Comparison of ENCODE assay signal across 1 cellular context in the genomic region with DNA sequence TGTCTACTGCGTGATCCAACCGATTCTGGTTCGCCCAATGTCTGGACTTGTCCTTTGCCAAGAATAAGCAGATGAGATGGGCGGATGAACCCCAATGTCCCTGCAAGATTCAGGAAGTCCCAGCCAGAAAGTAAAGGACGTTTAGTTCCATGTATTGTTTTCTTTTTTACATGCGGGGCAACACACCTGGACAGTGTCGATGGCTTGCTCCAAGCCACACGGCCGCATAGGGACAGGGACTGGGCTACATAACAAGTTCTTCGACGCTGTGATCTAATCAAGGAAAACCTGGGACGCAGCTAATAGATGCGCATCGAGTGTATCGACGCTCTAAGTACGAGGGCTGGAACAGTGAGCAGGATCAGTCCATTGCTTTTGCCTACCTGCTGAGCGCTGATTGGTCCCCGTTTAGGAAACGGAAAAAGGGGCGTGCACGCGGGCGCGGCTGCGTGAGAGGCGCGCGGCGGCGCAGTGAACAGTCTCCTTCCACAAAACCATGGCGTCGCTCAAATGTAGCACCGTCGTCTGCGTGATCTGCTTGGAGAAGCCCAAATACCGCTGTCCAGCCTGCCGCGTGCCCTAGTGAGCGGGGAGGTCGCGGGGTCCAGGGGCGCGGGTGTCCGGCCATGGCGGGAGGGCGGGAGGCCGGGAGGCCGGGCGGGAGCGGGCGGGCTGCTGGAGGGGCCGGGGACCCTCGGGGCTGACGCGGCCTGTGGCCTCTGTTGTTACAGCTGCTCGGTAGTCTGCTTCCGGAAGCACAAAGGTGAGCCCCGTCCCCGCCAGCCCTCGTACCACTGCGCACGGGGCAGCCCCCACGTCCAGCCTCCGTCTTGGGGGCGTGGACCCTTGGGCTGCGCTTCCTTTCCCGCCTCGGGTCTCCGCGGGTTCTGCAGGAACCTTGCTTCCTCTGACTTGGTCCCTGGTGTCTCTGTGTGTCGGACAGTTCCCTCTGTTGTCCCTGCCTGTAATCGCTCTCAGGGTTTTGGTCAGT.
TF ChIP-seq lines count a peak whose summit lies in the region.

Gene ZNHIT3, plus strand, starts transcription at position 478 of the 991 bp plus-strand sequence. Its CDS starts 19 bp downstream, at position 497.

TF ChIP-seq in K562, 482 proteins besides CTCF, POLR2A, EP300 and RAD21 (continued from another document and continues in another):
- no peak for TF ChIP-seq ZNF398 (CRISPR knock-in tag; IDR thresholded peaks at IDR 0.05)
- TF ChIP-seq RBFOX2 (IDR thresholded peaks at IDR 0.05; ENCODE audit: low read depth, low read length) = peak; percentile 91
- TF ChIP-seq FOXA3 (CRISPR knock-in tag; conservative IDR thresholded peaks at IDR 0.05 in 1 of 2, IDR thresholded peaks at IDR 0.05 in 1 of 2) = no peak
- no peak for TF ChIP-seq POLR3A (IDR thresholded peaks at IDR 0.05; ENCODE audit: borderline replicate concordance, extremely low read depth, insufficient read depth, insufficient read length)
- TF ChIP-seq TARDBP (IDR thresholded peaks at IDR 0.05) = no peak
- TF ChIP-seq HLTF (IDR thresholded peaks at IDR 0.05) = no peak
- TF ChIP-seq ETS2 (tag; IDR thresholded peaks at IDR 0.05; ENCODE audit: borderline replicate concordance, poor library complexity, severe bottlenecking) = no peak
- no peak for TF ChIP-seq TBL1XR1 (IDR thresholded peaks at IDR 0.05; ENCODE audit: low read length in 2 of 2)
- TF ChIP-seq, protein P1, sequence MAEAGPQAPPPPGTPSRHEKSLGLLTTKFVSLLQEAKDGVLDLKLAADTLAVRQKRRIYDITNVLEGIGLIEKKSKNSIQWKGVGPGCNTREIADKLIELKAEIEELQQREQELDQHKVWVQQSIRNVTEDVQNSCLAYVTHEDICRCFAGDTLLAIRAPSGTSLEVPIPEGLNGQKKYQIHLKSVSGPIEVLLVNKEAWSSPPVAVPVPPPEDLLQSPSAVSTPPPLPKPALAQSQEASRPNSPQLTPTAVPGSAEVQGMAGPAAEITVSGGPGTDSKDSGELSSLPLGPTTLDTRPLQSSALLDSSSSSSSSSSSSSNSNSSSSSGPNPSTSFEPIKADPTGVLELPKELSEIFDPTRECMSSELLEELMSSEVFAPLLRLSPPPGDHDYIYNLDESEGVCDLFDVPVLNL (CRISPR knock-in tag; IDR thresholded peaks at IDR 0.05; ENCODE audit: low read depth) = no peak
- TF ChIP-seq ADNP (tag; IDR thresholded peaks at IDR 0.05) = no peak
- TF ChIP-seq ILK (tag; IDR thresholded peaks at IDR 0.05; ENCODE audit: borderline replicate concordance, low read depth) = no peak
- no peak for TF ChIP-seq ZNF121 (CRISPR knock-in tag; conservative IDR thresholded peaks at IDR 0.05)
- no peak for TF ChIP-seq DNMT1 (IDR thresholded peaks at IDR 0.05)
- no peak for TF ChIP-seq PRPF4 (IDR thresholded peaks at IDR 0.05; ENCODE audit: insufficient read depth, low read depth, low read length, poor library complexity, severe bottlenecking)
- TF ChIP-seq TEAD1 (CRISPR knock-in tag; IDR thresholded peaks at IDR 0.05) = no peak
- TF ChIP-seq ZNF77 (CRISPR knock-in tag; IDR thresholded peaks at IDR 0.05) = no peak
- no peak for TF ChIP-seq TAF15 (IDR thresholded peaks at IDR 0.05; ENCODE audit: low read depth, low read length)
- no peak for TF ChIP-seq ARID2 (IDR thresholded peaks at IDR 0.05)
- TF ChIP-seq ZNF12 (CRISPR knock-in tag; IDR thresholded peaks at IDR 0.05) = no peak
- no peak for TF ChIP-seq SMAD3 (CRISPR knock-in tag; conservative IDR thresholded peaks at IDR 0.05)
- no peak for TF ChIP-seq FOXP1 (CRISPR knock-in tag; IDR thresholded peaks at IDR 0.05)
- no peak for TF ChIP-seq DMBX1 (CRISPR knock-in tag; IDR thresholded peaks at IDR 0.05; ENCODE audit: borderline replicate concordance)
- TF ChIP-seq, protein P2, sequence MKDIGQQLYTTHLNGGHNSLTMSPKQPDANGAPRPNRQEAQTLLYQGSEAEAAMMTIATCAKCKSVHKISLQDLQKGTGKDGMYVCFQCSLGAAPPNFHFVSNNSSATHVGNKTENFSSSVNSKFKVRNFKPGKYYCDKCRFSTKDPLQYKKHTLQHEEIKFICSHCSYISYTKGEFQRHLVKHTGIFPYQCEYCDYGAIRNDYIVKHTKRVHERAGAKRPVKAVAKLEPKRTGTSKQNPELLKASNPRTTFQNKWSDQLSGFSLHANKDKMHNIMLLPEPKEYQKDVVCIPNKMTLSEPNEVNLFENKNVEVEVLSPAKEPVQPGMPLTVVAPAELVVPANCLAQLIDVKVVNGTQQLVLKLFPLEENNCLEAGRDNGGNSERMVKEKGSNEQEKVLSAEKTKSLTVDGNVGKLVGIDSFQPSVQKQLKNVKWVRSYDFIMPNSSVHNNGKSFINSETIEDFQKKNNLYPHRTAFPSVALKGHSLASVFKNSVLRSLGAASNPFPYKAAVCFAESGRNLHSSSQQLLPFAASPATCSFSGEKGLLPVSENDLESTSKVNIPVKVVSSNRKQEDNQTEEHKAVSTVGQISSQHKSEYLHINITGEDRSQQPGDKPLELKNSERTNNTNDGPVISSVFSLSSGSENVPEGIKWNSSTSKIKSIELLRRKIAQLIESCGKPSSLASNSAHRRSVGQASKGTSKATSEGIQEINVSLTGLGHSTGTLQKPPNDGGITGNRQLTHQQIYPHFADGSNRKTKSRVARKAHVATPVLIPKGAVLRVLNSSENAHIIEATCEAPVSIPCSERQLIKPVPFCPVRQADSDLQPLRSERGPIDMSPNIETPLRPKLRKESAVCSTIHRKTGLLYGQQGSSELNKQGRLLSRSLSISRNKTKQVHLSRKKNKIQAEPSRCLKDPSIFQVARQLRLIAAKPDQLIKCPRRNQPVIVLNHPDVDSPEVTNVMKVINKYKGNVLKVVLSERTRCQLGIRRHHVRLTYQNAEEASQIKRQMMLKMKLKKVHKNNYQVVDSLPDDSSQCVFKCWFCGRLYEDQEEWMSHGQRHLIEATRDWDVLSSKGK (CRISPR knock-in tag; IDR thresholded peaks at IDR 0.05) = no peak
- TF ChIP-seq SMAD2 (IDR thresholded peaks at IDR 0.05; ENCODE audit: low read depth, low read length) = no peak
- TF ChIP-seq SAFB2 (IDR thresholded peaks at IDR 0.05; ENCODE audit: borderline replicate concordance, low read depth, low read length, severe bottlenecking) = no peak
- no peak for TF ChIP-seq MAFG (tag; conservative IDR thresholded peaks at IDR 0.05)
- TF ChIP-seq ZC3H11A (IDR thresholded peaks at IDR 0.05; ENCODE audit: low read depth, low read length) = no peak
- TF ChIP-seq YY1 (IDR thresholded peaks at IDR 0.05; ENCODE audit: borderline replicate concordance in 1 of 3, control insufficient read depth in 1 of 3, extremely low read depth in 1 of 3, insufficient read depth in 3 of 3, insufficient read length in 1 of 3, insufficient replicate concordance in 2 of 3, low read depth in 1 of 3, low read length in 2 of 3) = peak in 2 of 3 experiments; percentile 77 to 79
- TF ChIP-seq ZFP1 (CRISPR knock-in tag; IDR thresholded peaks at IDR 0.05) = no peak
- no peak for TF ChIP-seq ZNF197 (CRISPR knock-in tag; IDR thresholded peaks at IDR 0.05; ENCODE audit: low read depth)
- no peak for TF ChIP-seq ZKSCAN3 (CRISPR knock-in tag; IDR thresholded peaks at IDR 0.05)
- no peak for TF ChIP-seq PREB (CRISPR knock-in tag; IDR thresholded peaks at IDR 0.05)
- TF ChIP-seq TOE1 (IDR thresholded peaks at IDR 0.05; ENCODE audit: borderline replicate concordance) = peak; percentile 84
- no peak for TF ChIP-seq TOE1 (CRISPR knock-in tag; IDR thresholded peaks at IDR 0.05; ENCODE audit: borderline replicate concordance, low read depth)
- TF ChIP-seq ZNF274 (IDR thresholded peaks at IDR 0.05; ENCODE audit: borderline replicate concordance, low read depth, low read length) = no peak
- no peak; the same call in 1 of the 2 replicates for TF ChIP-seq TAF7 (tag; IDR thresholded peaks at IDR 0.05)
- no peak for TF ChIP-seq FOXK1 (CRISPR knock-in tag; IDR thresholded peaks at IDR 0.05; ENCODE audit: borderline replicate concordance)
- TF ChIP-seq, protein P3, sequence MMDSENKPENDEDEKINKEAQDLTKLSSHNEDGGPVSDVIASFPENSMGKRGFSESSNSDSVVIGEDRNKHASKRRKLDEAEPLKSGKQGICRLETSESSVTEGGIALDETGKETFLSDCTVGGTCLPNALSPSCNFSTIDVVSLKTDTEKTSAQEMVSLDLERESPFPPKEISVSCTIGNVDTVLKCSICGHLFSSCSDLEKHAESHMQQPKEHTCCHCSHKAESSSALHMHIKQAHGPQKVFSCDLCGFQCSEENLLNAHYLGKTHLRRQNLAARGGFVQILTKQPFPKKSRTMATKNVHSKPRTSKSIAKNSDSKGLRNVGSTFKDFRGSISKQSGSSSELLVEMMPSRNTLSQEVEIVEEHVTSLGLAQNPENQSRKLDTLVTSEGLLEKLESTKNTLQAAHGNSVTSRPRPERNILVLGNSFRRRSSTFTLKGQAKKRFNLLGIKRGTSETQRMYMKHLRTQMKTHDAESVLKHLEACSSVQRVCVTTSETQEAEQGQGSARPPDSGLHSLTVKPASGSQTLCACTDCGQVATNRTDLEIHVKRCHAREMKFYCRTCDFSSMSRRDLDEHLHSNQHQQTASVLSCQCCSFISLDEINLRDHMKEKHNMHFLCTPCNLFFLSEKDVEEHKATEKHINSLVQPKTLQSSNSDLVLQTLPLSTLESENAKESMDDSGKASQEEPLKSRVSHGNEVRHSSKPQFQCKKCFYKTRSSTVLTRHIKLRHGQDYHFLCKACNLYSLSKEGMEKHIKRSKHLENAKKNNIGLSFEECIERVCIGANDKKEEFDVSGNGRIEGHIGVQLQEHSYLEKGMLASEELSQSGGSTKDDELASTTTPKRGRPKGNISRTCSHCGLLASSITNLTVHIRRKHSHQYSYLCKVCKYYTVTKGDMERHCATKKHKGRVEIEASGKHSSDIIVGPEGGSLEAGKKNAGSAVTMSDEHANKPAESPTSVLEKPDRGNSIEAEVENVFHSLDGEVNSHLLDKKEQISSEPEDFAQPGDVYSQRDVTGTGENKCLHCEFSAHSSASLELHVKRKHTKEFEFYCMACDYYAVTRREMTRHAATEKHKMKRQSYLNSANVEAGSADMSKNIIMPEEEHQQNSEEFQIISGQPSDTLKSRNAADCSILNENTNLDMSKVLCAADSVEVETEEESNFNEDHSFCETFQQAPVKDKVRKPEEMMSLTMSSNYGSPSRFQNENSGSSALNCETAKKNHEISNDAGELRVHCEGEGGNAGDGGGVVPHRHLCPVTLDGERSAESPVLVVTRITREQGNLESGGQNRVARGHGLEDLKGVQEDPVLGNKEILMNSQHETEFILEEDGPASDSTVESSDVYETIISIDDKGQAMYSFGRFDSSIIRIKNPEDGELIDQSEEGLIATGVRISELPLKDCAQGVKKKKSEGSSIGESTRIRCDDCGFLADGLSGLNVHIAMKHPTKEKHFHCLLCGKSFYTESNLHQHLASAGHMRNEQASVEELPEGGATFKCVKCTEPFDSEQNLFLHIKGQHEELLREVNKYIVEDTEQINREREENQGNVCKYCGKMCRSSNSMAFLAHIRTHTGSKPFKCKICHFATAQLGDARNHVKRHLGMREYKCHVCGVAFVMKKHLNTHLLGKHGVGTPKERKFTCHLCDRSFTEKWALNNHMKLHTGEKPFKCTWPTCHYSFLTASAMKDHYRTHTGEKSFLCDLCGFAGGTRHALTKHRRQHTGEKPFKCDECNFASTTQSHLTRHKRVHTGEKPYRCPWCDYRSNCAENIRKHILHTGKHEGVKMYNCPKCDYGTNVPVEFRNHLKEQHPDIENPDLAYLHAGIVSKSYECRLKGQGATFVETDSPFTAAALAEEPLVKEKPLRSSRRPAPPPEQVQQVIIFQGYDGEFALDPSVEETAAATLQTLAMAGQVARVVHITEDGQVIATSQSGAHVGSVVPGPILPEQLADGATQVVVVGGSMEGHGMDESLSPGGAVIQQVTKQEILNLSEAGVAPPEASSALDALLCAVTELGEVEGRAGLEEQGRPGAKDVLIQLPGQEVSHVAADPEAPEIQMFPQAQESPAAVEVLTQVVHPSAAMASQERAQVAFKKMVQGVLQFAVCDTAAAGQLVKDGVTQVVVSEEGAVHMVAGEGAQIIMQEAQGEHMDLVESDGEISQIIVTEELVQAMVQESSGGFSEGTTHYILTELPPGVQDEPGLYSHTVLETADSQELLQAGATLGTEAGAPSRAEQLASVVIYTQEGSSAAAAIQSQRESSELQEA (IDR thresholded peaks at IDR 0.05; ENCODE audit: low read depth) = no peak
- TF ChIP-seq, protein P4, sequence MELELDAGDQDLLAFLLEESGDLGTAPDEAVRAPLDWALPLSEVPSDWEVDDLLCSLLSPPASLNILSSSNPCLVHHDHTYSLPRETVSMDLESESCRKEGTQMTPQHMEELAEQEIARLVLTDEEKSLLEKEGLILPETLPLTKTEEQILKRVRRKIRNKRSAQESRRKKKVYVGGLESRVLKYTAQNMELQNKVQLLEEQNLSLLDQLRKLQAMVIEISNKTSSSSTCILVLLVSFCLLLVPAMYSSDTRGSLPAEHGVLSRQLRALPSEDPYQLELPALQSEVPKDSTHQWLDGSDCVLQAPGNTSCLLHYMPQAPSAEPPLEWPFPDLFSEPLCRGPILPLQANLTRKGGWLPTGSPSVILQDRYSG (tag; conservative IDR thresholded peaks at IDR 0.05; ENCODE audit: low read depth) = no peak
- TF ChIP-seq ZSCAN32 (CRISPR knock-in tag; IDR thresholded peaks at IDR 0.05) = no peak
- TF ChIP-seq ZNF778 (CRISPR knock-in tag; IDR thresholded peaks at IDR 0.05) = no peak
- TF ChIP-seq HMG20B (CRISPR knock-in tag; IDR thresholded peaks at IDR 0.05) = no peak
- no peak for TF ChIP-seq SMARCE1 (IDR thresholded peaks at IDR 0.05)
- peak; percentile 51 for TF ChIP-seq RBBP5 (IDR thresholded peaks at IDR 0.05; ENCODE audit: borderline replicate concordance, insufficient read depth, low read length, poor library complexity, severe bottlenecking)
- peak; percentile 41; the same call in 1 of the 2 replicates for TF ChIP-seq LCOR (CRISPR knock-in tag; IDR thresholded peaks at IDR 0.05)
- TF ChIP-seq ZBTB8A (IDR thresholded peaks at IDR 0.05; ENCODE audit: partially characterized antibody) = no peak
- TF ChIP-seq HMGN3 (IDR thresholded peaks at IDR 0.05; ENCODE audit: borderline replicate concordance, extremely low read depth, insufficient read length, low read depth, low read length) = no peak
- no peak for TF ChIP-seq MCM2 (IDR thresholded peaks at IDR 0.05; ENCODE audit: low read depth)
